ENCODE assay signal across 1 cellular context in the genomic region with DNA sequence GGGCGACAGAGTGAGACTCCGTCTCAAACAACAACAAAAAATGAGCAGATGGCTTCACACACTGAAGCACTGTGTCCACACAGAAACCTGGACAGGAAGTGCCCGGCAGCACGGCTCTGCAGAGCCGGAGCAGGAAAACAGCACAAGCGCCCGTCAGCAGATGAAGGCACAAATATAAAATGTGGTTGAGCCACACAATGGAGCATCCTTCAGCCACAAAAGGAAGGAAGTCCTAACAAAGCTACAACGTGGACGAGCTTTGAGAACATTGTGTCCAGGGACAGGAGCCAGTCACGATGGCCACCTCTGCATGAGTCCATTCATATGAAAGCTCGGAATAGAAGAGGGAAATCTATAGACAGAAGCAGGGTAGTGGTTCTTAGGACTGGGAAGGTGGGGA.
TF ChIP-seq lines count a peak whose summit lies in the region.

No MANE protein-coding gene starts in this region.

TF ChIP-seq in K562, 482 proteins besides CTCF, POLR2A, EP300 and RAD21:
- TF ChIP-seq, protein P1, sequence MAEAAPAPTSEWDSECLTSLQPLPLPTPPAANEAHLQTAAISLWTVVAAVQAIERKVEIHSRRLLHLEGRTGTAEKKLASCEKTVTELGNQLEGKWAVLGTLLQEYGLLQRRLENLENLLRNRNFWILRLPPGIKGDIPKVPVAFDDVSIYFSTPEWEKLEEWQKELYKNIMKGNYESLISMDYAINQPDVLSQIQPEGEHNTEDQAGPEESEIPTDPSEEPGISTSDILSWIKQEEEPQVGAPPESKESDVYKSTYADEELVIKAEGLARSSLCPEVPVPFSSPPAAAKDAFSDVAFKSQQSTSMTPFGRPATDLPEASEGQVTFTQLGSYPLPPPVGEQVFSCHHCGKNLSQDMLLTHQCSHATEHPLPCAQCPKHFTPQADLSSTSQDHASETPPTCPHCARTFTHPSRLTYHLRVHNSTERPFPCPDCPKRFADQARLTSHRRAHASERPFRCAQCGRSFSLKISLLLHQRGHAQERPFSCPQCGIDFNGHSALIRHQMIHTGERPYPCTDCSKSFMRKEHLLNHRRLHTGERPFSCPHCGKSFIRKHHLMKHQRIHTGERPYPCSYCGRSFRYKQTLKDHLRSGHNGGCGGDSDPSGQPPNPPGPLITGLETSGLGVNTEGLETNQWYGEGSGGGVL (CRISPR knock-in tag; IDR thresholded peaks at IDR 0.05), result no peak
- no peak for TF ChIP-seq RFX7 (CRISPR knock-in tag; IDR thresholded peaks at IDR 0.05)
- 0 out of 2 replicates have a peak, but pooled peaks have one; percentile 24 for TF ChIP-seq SPI1 (IDR thresholded peaks at IDR 0.05; ENCODE audit: borderline replicate concordance, low read depth, low read length)
